Comparison of ENCODE assay signal across 2 cellular contexts in genomic region chr12:119446459-119446858, GRCh38.
TF ChIP-seq lines count a peak whose summit lies in the region.

No MANE protein-coding gene starts in this region.

TF ChIP-seq in A549, 52 proteins besides CTCF, POLR2A, EP300 and RAD21 (continued from another document):
- TF ChIP-seq ZSCAN20 (CRISPR knock-in tag; IDR thresholded peaks at IDR 0.05) (no peak), HOXB13 (CRISPR knock-in tag; IDR thresholded peaks at IDR 0.05; ENCODE audit: low read depth) (no peak), RFX5 (IDR thresholded peaks at IDR 0.05) (no peak), FOSL2 (IDR thresholded peaks at IDR 0.05) (peak; percentile 52; the same call in 1 of the 2 replicates), FOSL2 (CRISPR knock-in tag; IDR thresholded peaks at IDR 0.05) (peak; percentile 48; the same call in 1 of the 2 replicates), TFCP2L1 (CRISPR knock-in tag; IDR thresholded peaks at IDR 0.05) (no peak), CHD4 (IDR thresholded peaks at IDR 0.05; ENCODE audit: borderline replicate concordance) (no peak), PHF8 (IDR thresholded peaks at IDR 0.05; ENCODE audit: borderline replicate concordance, low read depth) (no peak), ZNF302 (CRISPR knock-in tag; IDR thresholded peaks at IDR 0.05) (no peak)
- TF ChIP-seq, protein P1, sequence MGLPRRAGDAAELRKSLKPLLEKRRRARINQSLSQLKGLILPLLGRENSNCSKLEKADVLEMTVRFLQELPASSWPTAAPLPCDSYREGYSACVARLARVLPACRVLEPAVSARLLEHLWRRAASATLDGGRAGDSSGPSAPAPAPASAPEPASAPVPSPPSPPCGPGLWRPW (IDR thresholded peaks at IDR 0.05) = no peak

TF ChIP-seq in SK-N-SH, 30 proteins besides CTCF, POLR2A, EP300 and RAD21 (continued from another document):
- no peak for TF ChIP-seq TEAD4 (IDR thresholded peaks at IDR 0.05; ENCODE audit: borderline replicate concordance, insufficient read depth)
- TF ChIP-seq TAF1 (IDR thresholded peaks at IDR 0.05; ENCODE audit: borderline replicate concordance, low read depth, low read length) = no peak
- TF ChIP-seq GATA2 (CRISPR knock-in tag; IDR thresholded peaks at IDR 0.05) = no peak
- no peak for TF ChIP-seq POLR2AphosphoS5 (IDR thresholded peaks at IDR 0.05; ENCODE audit: low read depth, low read length)
- no peak for TF ChIP-seq ELF1 (IDR thresholded peaks at IDR 0.05)
- TF ChIP-seq FOSL2 (IDR thresholded peaks at IDR 0.05; ENCODE audit: borderline replicate concordance, low read depth) = peak; percentile 72; the same call in 1 of the 2 replicates
- TF ChIP-seq JUND (IDR thresholded peaks at IDR 0.05) = peak; percentile 51
- TF ChIP-seq RFX5 (IDR thresholded peaks at IDR 0.05; ENCODE audit: low read length) = no peak
